In the genomic region with DNA sequence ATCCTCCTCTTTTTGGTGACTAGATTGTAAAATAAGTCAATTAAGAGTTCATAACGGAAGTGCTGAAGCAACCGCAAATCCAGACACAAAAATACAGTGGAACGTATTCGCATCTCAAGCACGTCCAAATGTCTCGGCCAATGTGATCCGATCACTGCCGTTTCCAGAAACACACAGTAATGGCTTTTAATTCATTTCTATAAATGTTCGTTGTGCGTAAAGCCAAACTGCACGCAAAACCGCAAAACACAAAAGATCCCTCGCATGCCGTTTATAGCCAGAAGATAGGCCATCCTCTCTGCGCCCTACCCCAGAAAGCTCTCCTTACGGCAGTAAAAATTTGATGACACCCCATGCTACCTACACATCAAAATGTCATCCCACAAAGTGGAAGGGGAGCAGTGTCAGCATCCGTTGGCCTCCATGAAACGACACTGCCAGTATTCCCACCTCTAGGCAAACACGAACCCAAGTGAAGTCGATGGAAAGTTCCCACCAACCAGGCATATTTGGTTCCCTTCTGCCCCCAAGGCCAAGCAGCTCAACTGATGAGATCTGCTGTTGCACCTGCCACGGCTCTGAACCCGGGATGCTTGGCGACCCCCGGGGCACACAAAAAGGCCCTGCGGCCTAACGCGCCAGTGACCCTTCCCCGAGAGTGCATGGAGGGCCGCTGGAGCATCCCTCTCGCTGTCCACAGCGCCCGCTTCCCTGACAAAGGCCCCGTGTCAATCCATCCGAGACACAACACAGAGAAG, we compare ENCODE assay signal across 8 cellular contexts. TPM values are rescaled to one million over a fixed set of nuclear protein-coding genes. Genes with fewer than 3 reads are reported as not detected.
DNase-seq lines count a peak whose midpoint lies in the region; FAIRE-seq lines count a peak whose summit lies in the region.

No MANE protein-coding gene starts in this region.

- intact Hi-C loops in posterior vena cava (cut with DNase I) = no loop called here

- H3K4me3 ChIP-seq in NT2/D1 (ENCODE audit: insufficient read length, low read depth) = peak overlapping the region; percentile 75
- peak overlapping the region; percentile 80 for H3K4me3 ChIP-seq in effector memory CD4-positive, alpha-beta T cell (ENCODE audit: insufficient read depth, low read depth, low read length, poor library complexity, severe bottlenecking)
- peak overlapping the region; percentile 43 for H3K4me3 ChIP-seq in mucosa of stomach (ENCODE audit: low read length)

- peaks cover 9% of the 10 kb centered on the region for H3K27me3 ChIP-seq in NT2/D1 (ENCODE audit: insufficient read depth, insufficient read length)
- no peaks in the 10 kb centered on the region for H3K27me3 ChIP-seq in effector memory CD4-positive, alpha-beta T cell (replicated peaks; ENCODE audit: control insufficient read depth, insufficient read depth, low read length, poor library complexity, severe bottlenecking)
- no peaks in the 10 kb centered on the region for H3K27me3 ChIP-seq in mucosa of stomach (ENCODE audit: control insufficient read depth, insufficient read depth, low read length)

- H3K36me3 ChIP-seq in NT2/D1 (ENCODE audit: insufficient read depth, insufficient read length, low read length) (no peaks in the 10 kb centered on the region), mucosa of stomach (ENCODE audit: control insufficient read depth, insufficient read depth, low read length) (no peaks in the 10 kb centered on the region)
- H3K36me3 ChIP-seq in effector memory CD4-positive, alpha-beta T cell (ENCODE audit: control insufficient read depth, insufficient read depth, low read length) = no peaks in the 10 kb centered on the region

- no peaks in the 10 kb centered on the region for H3K9me3 ChIP-seq in NT2/D1 (ENCODE audit: insufficient read depth, low read length)
- no peaks in the 10 kb centered on the region for H3K9me3 ChIP-seq in effector memory CD4-positive, alpha-beta T cell (ENCODE audit: control insufficient read depth, low read length)
- no peaks in the 10 kb centered on the region for H3K9me3 ChIP-seq in mucosa of stomach (ENCODE audit: control insufficient read depth, low read length)

- peak; percentile 20 for DNase-seq in NCI-H1092 treated with DMSO at 0.1 percent for 48 hours (lab: John Stamatoyannopoulos, UW)
- no peak for DNase-seq in NCI-H1092 (lab: John Stamatoyannopoulos, UW)
- DNase-seq in NT2/D1 (ENCODE audit: low read depth, low spot score) = no peak
- no peak for DNase-seq in effector memory CD4-positive, alpha-beta T cell
- no peak for DNase-seq in GM19239 (ENCODE audit: insufficient read length, low spot score)
- DNase-seq in posterior vena cava (ENCODE audit: low spot score) = no peak
- DNase-seq in NCI-H187 treated with DMSO at 0.1 percent for 48 hours (lab: John Stamatoyannopoulos, UW) = no peak

- peak overlapping the region; percentile 69 for H3K27ac ChIP-seq in effector memory CD4-positive, alpha-beta T cell (ENCODE audit: insufficient read depth, low read length, poor library complexity, severe bottlenecking)

- H3K4me1 ChIP-seq in NT2/D1 (ENCODE audit: insufficient read depth, insufficient read length) (no peaks in the 10 kb centered on the region), mucosa of stomach (ENCODE audit: control insufficient read depth, insufficient read depth, low read length) (peaks cover 6% of the 10 kb centered on the region)
- peaks cover 8% of the 10 kb centered on the region for H3K4me1 ChIP-seq in effector memory CD4-positive, alpha-beta T cell (ENCODE audit: control insufficient read depth, insufficient read depth, low read length, poor library complexity, severe bottlenecking)

- FAIRE-seq in GM19239 (lab: Jason Lieb, UNC) = no peak

- H3K9ac ChIP-seq in NT2/D1 (ENCODE audit: insufficient read length, low read depth) (peak overlapping the region; percentile 90), mucosa of stomach (ENCODE audit: low read length) (peak overlapping the region; percentile 85)

RNA-seq across cellular contexts. Expression of a gene that starts 1.4 kb away (rescaled TPM):
- 10 to 100 TPM; 46.7 to 47.9 TPM for total RNA-seq in posterior vena cava

RNA-seq across cellular contexts. Expression of a gene that starts 28.6 kb away (rescaled TPM):
- total RNA-seq in posterior vena cava = 100 to 1,000 TPM; 889 to 892 TPM

RNA-seq across cellular contexts. Expression of a gene that starts 37.9 kb away (rescaled TPM):
- total RNA-seq in posterior vena cava = 100 to 1,000 TPM; 139 to 204 TPM
